In genomic region chr15:78347586-78348543, GRCh38 we compare ENCODE assay signal across 22 cellular contexts. TPM values are rescaled to one million over a fixed set of nuclear protein-coding genes. Genes with fewer than 3 reads are reported as not detected.
DNase-seq lines count a peak whose midpoint lies in the region; ATAC-seq and TF ChIP-seq lines count a peak whose summit lies in the region.
"Had no signal": no experiment of that assay in that cellular context is flagged by ENCODE, and none has a peak within 500 bp of the region (broad histone marks: within the 10 kb centered on the region; RNA-seq: fewer than 3 reads in every experiment).

No MANE protein-coding gene starts in this region.

- peak; percentile 42 for DNase-seq in COR-L47 (lab: John Stamatoyannopoulos, UW)
- peak; percentile 52 to 78 for DNase-seq in NCI-H2081 (lab: John Stamatoyannopoulos, UW)
- peak; percentile 72 for DNase-seq in endodermal cell
- DNase-seq in neural progenitor cell (ENCODE audit: low spot score): peak; percentile 53
- DNase-seq in NCI-H82 (lab: John Stamatoyannopoulos, UW): no peak
- DNase-seq in 8988T: no peak
- no peak for DNase-seq in NCI-H1436 (lab: John Stamatoyannopoulos, UW)
- DNase-seq: activated B cell treated with CpG ODN at 0.5 μM for 24 hours; activated CD8-positive, alpha-beta T cell treated with anti-CD3 and anti-CD28 coated beads, Interleukin-2, amount 10 ng/mL, durations not matched to agents 7 days and 5 days; activated naive CD8-positive, alpha-beta T cell treated with anti-CD3 and anti-CD28 coated beads, Interleukin-2, amount 10 ng/mL, durations not matched to agents 7 days and 5 days; activated T-cell treated with anti-CD3 and anti-CD28 coated beads, Interleukin-2, amount 50 U/mL, for 72 hours; brain microvascular endothelial cell; dorsolateral prefrontal cortex; islet precursor cell; midbrain; nucleus accumbens; stomach; T-helper 17 cell had no signal

- ATAC-seq in HG02938 (IDR thresholded peaks at IDR 0.05; ENCODE audit: unreplicated experiment): no peak
- ATAC-seq: activated CD8-positive, alpha-beta T cell treated with anti-CD3 and anti-CD28 coated beads, Interleukin-2, amount 10 ng/mL, durations not matched to agents 7 days and 5 days; activated T-cell treated with anti-CD3 and anti-CD28 coated beads, Interleukin-2, amount 50 U/mL, for 72 hours; GM12878; T-helper 17 cell had no signal

- H3K27me3 Mint-ChIP-seq in endodermal cell (ENCODE audit: insufficient read depth): peaks cover 8% of the 10 kb centered on the region
- H3K27me3 Mint-ChIP-seq in neural progenitor cell (ENCODE audit: insufficient read depth, low read depth): peaks cover 9% of the 10 kb centered on the region

- no peak overlapping the region for H3K9ac ChIP-seq in endodermal cell (ENCODE audit: extremely low read depth, low read length, poor library complexity, severe bottlenecking)
- no peak overlapping the region for H3K9ac ChIP-seq in neural progenitor cell

- no peak overlapping the region for H2AFZ ChIP-seq in neural progenitor cell (replicated peaks)

- WGBS in endodermal cell (ENCODE audit: insufficient coverage in 1 of 2, insufficient read length in 1 of 2), 2 experiments: 74 to 79% methylated on average over 12 to 17 of the region's 17 CpGs

- H3K36me3 ChIP-seq in endodermal cell (ENCODE audit: control insufficient read depth, insufficient read depth, low read length) (no peaks in the 10 kb centered on the region), neural progenitor cell (no peaks in the 10 kb centered on the region)
- H3K36me3 ChIP-seq: brain microvascular endothelial cell, esophagus muscularis mucosa, right atrium auricular region, stomach had no signal

- peak overlapping the region; percentile 13 for H3K4me2 ChIP-seq in neural progenitor cell

- H3K36me3 Mint-ChIP-seq in endodermal cell (ENCODE audit: low read depth) (peaks cover 2% of the 10 kb centered on the region), neural progenitor cell (no peaks in the 10 kb centered on the region)
- H3K36me3 Mint-ChIP-seq: activated naive CD8-positive, alpha-beta T cell treated with anti-CD3 and anti-CD28 coated beads, Interleukin-2, amount 10 ng/mL, durations not matched to agents 7 days and 5 days had no signal

- H3K27ac ChIP-seq in endodermal cell (ENCODE audit: low read depth, low read length) (peak overlapping the region; percentile 3), neural progenitor cell (peak overlapping the region; percentile 13)
- H3K27ac ChIP-seq: brain microvascular endothelial cell, dorsolateral prefrontal cortex, esophagus muscularis mucosa, right atrium auricular region, stomach had no signal

- H3K4me1 ChIP-seq in endodermal cell (ENCODE audit: control insufficient read depth, insufficient read depth, low read length): peaks cover 11% of the 10 kb centered on the region
- peaks cover 28% of the 10 kb centered on the region for H3K4me1 ChIP-seq in neural progenitor cell
- H3K4me1 ChIP-seq: esophagus muscularis mucosa, right atrium auricular region, stomach had no signal

- peak overlapping the region; percentile 53 for H3K27ac Mint-ChIP-seq in endodermal cell
- peak overlapping the region; percentile 22 for H3K27ac Mint-ChIP-seq in neural progenitor cell
- H3K27ac Mint-ChIP-seq: activated B cell treated with CpG ODN at 0.5 μM for 24 hours; activated CD8-positive, alpha-beta T cell treated with anti-CD3 and anti-CD28 coated beads, Interleukin-2, amount 10 ng/mL, durations not matched to agents 7 days and 5 days; activated naive CD8-positive, alpha-beta T cell treated with anti-CD3 and anti-CD28 coated beads, Interleukin-2, amount 10 ng/mL, durations not matched to agents 7 days and 5 days; activated T-cell treated with anti-CD3 and anti-CD28 coated beads, Interleukin-2, amount 50 U/mL, for 72 hours; T-helper 17 cell had no signal

- H3K4me3 Mint-ChIP-seq in endodermal cell: no peak overlapping the region
- no peak overlapping the region for H3K4me3 Mint-ChIP-seq in neural progenitor cell
- H3K4me3 Mint-ChIP-seq: activated B cell treated with CpG ODN at 0.5 μM for 24 hours; activated CD8-positive, alpha-beta T cell treated with anti-CD3 and anti-CD28 coated beads, Interleukin-2, amount 10 ng/mL, durations not matched to agents 7 days and 5 days; activated naive CD8-positive, alpha-beta T cell treated with anti-CD3 and anti-CD28 coated beads, Interleukin-2, amount 10 ng/mL, durations not matched to agents 7 days and 5 days; activated T-cell treated with anti-CD3 and anti-CD28 coated beads, Interleukin-2, amount 50 U/mL, for 72 hours; T-helper 17 cell had no signal

- H3K4me1 Mint-ChIP-seq in endodermal cell (peaks cover 22% of the 10 kb centered on the region), neural progenitor cell (peaks cover 41% of the 10 kb centered on the region)
- H3K4me1 Mint-ChIP-seq: activated B cell treated with CpG ODN at 0.5 μM for 24 hours; activated naive CD8-positive, alpha-beta T cell treated with anti-CD3 and anti-CD28 coated beads, Interleukin-2, amount 10 ng/mL, durations not matched to agents 7 days and 5 days had no signal

- TF ChIP-seq CTCF in endodermal cell (conservative IDR thresholded peaks at IDR 0.05) (no peak), neural progenitor cell (IDR thresholded peaks at IDR 0.05) (no peak)

- H4K20me1 ChIP-seq in neural progenitor cell (ENCODE audit: low read depth): peaks cover 8% of the 10 kb centered on the region

- peaks cover 3% of the 10 kb centered on the region for H3K9me3 Mint-ChIP-seq in endodermal cell
- no peaks in the 10 kb centered on the region for H3K9me3 Mint-ChIP-seq in neural progenitor cell
- H3K9me3 Mint-ChIP-seq: activated B cell treated with CpG ODN at 0.5 μM for 24 hours; activated naive CD8-positive, alpha-beta T cell treated with anti-CD3 and anti-CD28 coated beads, Interleukin-2, amount 10 ng/mL, durations not matched to agents 7 days and 5 days; activated T-cell treated with anti-CD3 and anti-CD28 coated beads, Interleukin-2, amount 50 U/mL, for 72 hours had no signal

- H3F3A ChIP-seq in neural progenitor cell (ENCODE audit: low read depth): peaks cover 28% of the 10 kb centered on the region

- H3K4me3 ChIP-seq in endodermal cell (ENCODE audit: low read length) (no peak overlapping the region), neural progenitor cell (no peak overlapping the region)
- H3K4me3 ChIP-seq: dorsolateral prefrontal cortex, esophagus muscularis mucosa, GM12878, right atrium auricular region, stomach had no signal

- peaks cover 14% of the 10 kb centered on the region for H3K27me3 ChIP-seq in endodermal cell (ENCODE audit: control insufficient read depth, insufficient read depth, low read length, poor library complexity, severe bottlenecking)
- no peaks in the 10 kb centered on the region for H3K27me3 ChIP-seq in neural progenitor cell
- H3K27me3 ChIP-seq: right atrium auricular region had no signal

- no peaks in the 10 kb centered on the region for H3K79me2 ChIP-seq in neural progenitor cell (ENCODE audit: low read depth)

- peaks cover 9% of the 10 kb centered on the region for H3K9me3 ChIP-seq in endodermal cell (ENCODE audit: control insufficient read depth, low read length)
- H3K9me3 ChIP-seq in neural progenitor cell (ENCODE audit: low read depth): no peaks in the 10 kb centered on the region
- H3K9me3 ChIP-seq: esophagus muscularis mucosa, right atrium auricular region, stomach had no signal

RNA-seq across cellular contexts. Expression of gene CRABP1, which starts 7.7 kb away (rescaled TPM):
- total RNA-seq in endodermal cell: 100 to 1,000 TPM; 103 TPM
- 2,939 TPM for polyA plus RNA-seq in endodermal cell (2013, experiment 1 of 2)
- 3,263 TPM for polyA plus RNA-seq in endodermal cell (2013, experiment 2 of 2)
- 320 and 454 TPM in 2 replicates for total RNA-seq in neural progenitor cell (ENCODE audit: low replicate concordance)
- total RNA-seq: activated B cell treated with CpG ODN at 0.5 μM for 24 hours; activated CD8-positive, alpha-beta T cell treated with anti-CD3 and anti-CD28 coated beads, Interleukin-2, amount 10 ng/mL, durations not matched to agents 7 days and 5 days; activated naive CD8-positive, alpha-beta T cell treated with anti-CD3 and anti-CD28 coated beads, Interleukin-2, amount 10 ng/mL, durations not matched to agents 7 days and 5 days; esophagus muscularis mucosa; right atrium auricular region; T-helper 17 cell had no signal

RNA-seq across cellular contexts. Expression of gene SKIC8, which starts 48.5 kb away (rescaled TPM):
- total RNA-seq in endodermal cell: 10 to 100 TPM; 46.3 to 55.4 TPM
- polyA plus RNA-seq in endodermal cell (2013, experiment 1 of 2): 55.8 TPM
- polyA plus RNA-seq in endodermal cell (2013, experiment 2 of 2): 56.3 TPM
- total RNA-seq in neural progenitor cell (ENCODE audit: low replicate concordance): 76.0 and 78.4 TPM in 2 replicates

Comparison
In these comparisons a context has a peak if more than half of its experiments do, and no peak if none do; other contexts are left out.
1. DNase-seq: peak in COR-L47 (single experiment), NCI-H2081 (2 of 2), endodermal cell (single experiment) and neural progenitor cell (single experiment); none in NCI-H82 (single experiment), 8988T (single experiment) and NCI-H1436 (single experiment).